Comparison of ENCODE assay signal across 17 cellular contexts in genomic region chr3:165751654-165752053, GRCh38.
"Had no signal": no experiment of that assay in that cellular context is flagged by ENCODE, and none has a peak within 500 bp of the region (broad histone marks: within the 10 kb centered on the region; RNA-seq: fewer than 3 reads in every experiment).

No MANE protein-coding gene starts in this region.

- H2AFZ ChIP-seq: hepatocyte had no signal

- H3K27ac ChIP-seq: hepatocyte, neutrophil, right lobe of liver had no signal

- H3K79me2 ChIP-seq: hepatocyte had no signal

- H3K27me3 ChIP-seq: hepatocyte, neutrophil, right lobe of liver, transverse colon had no signal

- ATAC-seq: activated CD8-positive, alpha-beta memory T cell treated with anti-CD3 and anti-CD28 coated beads, Interleukin-2, amount 10 ng/mL, durations not matched to agents 7 days and 5 days; activated T-cell treated with anti-CD3 and anti-CD28 coated beads, Interleukin-2, amount 50 U/mL, for 4 hours; naive thymus-derived CD4-positive, alpha-beta T cell; right lobe of liver had no signal

- H3K9me3 ChIP-seq: neutrophil, right lobe of liver, transverse colon had no signal

- H3K4me3 ChIP-seq: hepatocyte, right lobe of liver, transverse colon had no signal

- H3K4me1 ChIP-seq: transverse colon had no signal

- DNase-seq: activated CD4-positive, alpha-beta T cell treated with anti-CD3 and anti-CD28 coated beads, Interleukin-2, amount 50 U/mL, for 48 hours; activated CD4-positive, CD25-positive, alpha-beta regulatory T cell treated with anti-CD3 and anti-CD28 coated beads, Interleukin-2, amount 50 U/mL, for 72 hours; activated CD8-positive, alpha-beta memory T cell treated with anti-CD3 and anti-CD28 coated beads, Interleukin-2, amount 10 ng/mL, durations not matched to agents 7 days and 5 days; activated effector memory CD4-positive, alpha-beta T cell treated with anti-CD3 and anti-CD28 coated beads, Interleukin-2, amount 50 U/mL, for 16 hours; activated T-cell treated with anti-CD3 and anti-CD28 coated beads, Interleukin-2, amount 50 U/mL, for 4 hours; amygdala; cerebellar nuclear complex; dermis blood vessel endothelial cell; kidney glomerular epithelial cell; naive thymus-derived CD4-positive, alpha-beta T cell; right lobe of liver; stimulated activated CD4-positive, alpha-beta T cell treated with anti-CD3 and anti-CD28 coated beads, Interleukin-2, amount 100 ng/mL, for 24 hours; stimulated activated naive CD4-positive, alpha-beta T cell; substantia nigra; transverse colon had no signal

- H3K36me3 ChIP-seq: neutrophil, right lobe of liver, transverse colon had no signal

- H3K4me2 ChIP-seq: hepatocyte had no signal
